ENCODE assay signal across 16 cellular contexts in genomic region chr7:108313086-108313485, GRCh38.
"Had no signal": no experiment of that assay in that cellular context is flagged by ENCODE, and none has a peak within 500 bp of the region (broad histone marks: within the 10 kb centered on the region; RNA-seq: fewer than 3 reads in every experiment).

No MANE protein-coding gene starts in this region.

- H3K36me3 Mint-ChIP-seq: natural killer cell; stimulated activated naive B cell treated with anti-CD40 and anti-IgM and Interleukin-4, amounts not matched to agents 10 μg/mL and 1 μg/mL and 100 μg/mL, for 72 hours; T-cell had no signal

- H3K4me3 Mint-ChIP-seq: activated CD4-positive, alpha-beta T cell treated with anti-CD3 and anti-CD28 coated beads, Interleukin-2, amount 10 ng/mL, durations not matched to agents 7 days and 5 days; activated CD8-positive, alpha-beta T cell treated with anti-CD3 and anti-CD28 coated beads, Interleukin-2, amount 10 ng/mL, durations not matched to agents 7 days and 5 days; activated naive CD8-positive, alpha-beta T cell; natural killer cell; stimulated activated naive B cell treated with anti-CD40 and anti-IgM and Interleukin-4, amounts not matched to agents 10 μg/mL and 1 μg/mL and 100 μg/mL, for 72 hours; T-cell had no signal

- H3K4me3 ChIP-seq: cardiac muscle cell, gastroesophageal sphincter, heart right ventricle, upper lobe of right lung had no signal

- H3K27me3 ChIP-seq: cardiac muscle cell, gastroesophageal sphincter, heart right ventricle, neutrophil, upper lobe of right lung had no signal

- ATAC-seq: activated CD8-positive, alpha-beta T cell treated with anti-CD3 and anti-CD28 coated beads, Interleukin-2, amount 10 ng/mL, durations not matched to agents 7 days and 5 days; gastroesophageal sphincter; heart right ventricle; left cardiac atrium; natural killer cell; stimulated activated naive B cell treated with anti-CD40 and anti-IgM and Interleukin-4, amounts not matched to agents 10 μg/mL and 1 μg/mL and 100 μg/mL, for 72 hours; T-cell; upper lobe of right lung had no signal

- H3K27ac ChIP-seq: cardiac muscle cell, gastroesophageal sphincter, heart right ventricle, neutrophil, parathyroid adenoma, upper lobe of right lung had no signal

- DNase-seq: activated CD4-positive, alpha-beta T cell treated with anti-CD3 and anti-CD28 coated beads, Interleukin-2, amount 10 ng/mL, durations not matched to agents 7 days and 5 days; activated CD4-positive, CD25-positive, alpha-beta regulatory T cell; activated CD8-positive, alpha-beta memory T cell treated with anti-CD3 and anti-CD28 coated beads, Interleukin-2, amount 50 U/mL, for 4 hours; activated CD8-positive, alpha-beta T cell treated with anti-CD3 and anti-CD28 coated beads, Interleukin-2, amount 10 ng/mL, durations not matched to agents 7 days and 5 days; activated gamma-delta T cell; heart right ventricle; left cardiac atrium; natural killer cell; stimulated activated naive B cell treated with anti-CD40 and anti-IgM and Interleukin-4, amounts not matched to agents 10 μg/mL and 1 μg/mL and 100 μg/mL, for 72 hours; T-cell; upper lobe of right lung had no signal

- H3K27me3 Mint-ChIP-seq: activated CD4-positive, alpha-beta T cell treated with anti-CD3 and anti-CD28 coated beads, Interleukin-2, amount 10 ng/mL, durations not matched to agents 7 days and 5 days; activated naive CD8-positive, alpha-beta T cell had no signal

- H3K27ac Mint-ChIP-seq: activated CD4-positive, alpha-beta T cell treated with anti-CD3 and anti-CD28 coated beads, Interleukin-2, amount 10 ng/mL, durations not matched to agents 7 days and 5 days; activated CD8-positive, alpha-beta T cell treated with anti-CD3 and anti-CD28 coated beads, Interleukin-2, amount 10 ng/mL, durations not matched to agents 7 days and 5 days; activated naive CD8-positive, alpha-beta T cell; natural killer cell; stimulated activated naive B cell treated with anti-CD40 and anti-IgM and Interleukin-4, amounts not matched to agents 10 μg/mL and 1 μg/mL and 100 μg/mL, for 72 hours; T-cell had no signal

- H3K4me1 ChIP-seq: parathyroid adenoma, upper lobe of right lung had no signal

- H3K4me1 Mint-ChIP-seq: activated CD4-positive, alpha-beta T cell treated with anti-CD3 and anti-CD28 coated beads, Interleukin-2, amount 10 ng/mL, durations not matched to agents 7 days and 5 days; natural killer cell; T-cell had no signal

- H3K9me3 ChIP-seq: gastroesophageal sphincter, heart right ventricle, neutrophil, upper lobe of right lung had no signal

- H3K9me3 Mint-ChIP-seq: activated CD4-positive, alpha-beta T cell treated with anti-CD3 and anti-CD28 coated beads, Interleukin-2, amount 10 ng/mL, durations not matched to agents 7 days and 5 days; natural killer cell; stimulated activated naive B cell treated with anti-CD40 and anti-IgM and Interleukin-4, amounts not matched to agents 10 μg/mL and 1 μg/mL and 100 μg/mL, for 72 hours; T-cell had no signal

- H3K36me3 ChIP-seq: cardiac muscle cell, gastroesophageal sphincter, heart right ventricle, neutrophil, upper lobe of right lung had no signal
